Comparison of ENCODE assay signal across 25 cellular contexts in the genomic region with DNA sequence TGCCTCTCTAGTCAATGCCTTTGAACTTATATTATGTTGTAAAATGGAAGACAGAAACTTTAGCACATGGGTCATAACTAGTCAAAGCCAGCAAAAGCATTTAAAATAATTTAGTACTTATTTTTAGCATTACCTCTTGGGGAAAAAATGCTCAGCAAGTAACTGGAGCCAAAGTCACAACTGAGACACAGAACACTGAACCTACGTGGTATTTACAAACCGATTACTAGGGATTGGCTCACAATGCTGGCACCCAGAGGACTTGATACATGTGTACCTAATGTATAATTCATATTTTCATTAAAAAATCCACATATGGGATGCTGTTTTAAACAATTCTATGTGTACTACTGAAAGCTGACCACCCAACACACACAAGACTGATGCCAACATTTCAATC.
"Had no signal": no experiment of that assay in that cellular context is flagged by ENCODE, and none has a peak within 500 bp of the region (broad histone marks: within the 10 kb centered on the region; RNA-seq: fewer than 3 reads in every experiment).

No MANE protein-coding gene starts in this region.

- DNase-seq: hippocampal formation; kidney; left colon; left ventricle myocardium inferior; naive B cell; natural killer cell; ovary; stimulated activated CD4-positive, alpha-beta T cell treated with anti-CD3 and anti-CD28 coated beads, Interleukin-12 subunit alpha, Interleukin-12 subunit beta, amount 100 ng/mL, for 4 hours; stimulated activated CD4-positive, alpha-beta T cell treated with anti-CD3 and anti-CD28 coated beads, Interleukin-15, amount 100 ng/mL, for 24 hours; stimulated activated CD4-positive, alpha-beta T cell treated with anti-CD3 and anti-CD28 coated beads, Interleukin-2, amount 100 ng/mL, for 24 hours; stimulated activated CD4-positive, alpha-beta T cell treated with anti-CD3 and anti-CD28 coated beads, Interleukin-4, amount 100 ng/mL, for 1 hour; stimulated activated naive B cell treated with anti-CD40 and anti-IgM and Interleukin-4, amounts not matched to agents 10 μg/mL and 1 μg/mL and 100 μg/mL, for 72 hours; stimulated activated naive CD8-positive, alpha-beta T cell treated with anti-CD3 and anti-CD28 coated beads, Interleukin-15, Interleukin-2, amounts not matched to agents 100 U/mL and 50 U/mL, for 24 hours; stomach; upper lobe of left lung had no signal

- H3K36me3 ChIP-seq: ovary had no signal

- H3K4me1 ChIP-seq: left ventricle myocardium inferior, right atrium auricular region, stomach, suprapubic skin, tibial nerve, upper lobe of left lung, vagina had no signal

- H3K9me3 ChIP-seq: left ventricle myocardium inferior, ovary, right atrium auricular region, stomach, suprapubic skin, tibial nerve, upper lobe of left lung, vagina had no signal

- H3K4me3 ChIP-seq: left ventricle myocardium inferior, lung, ovary, right atrium auricular region, skin epidermis, stomach, suprapubic skin, tibial nerve, upper lobe of left lung, vagina had no signal

- H3K27ac Mint-ChIP-seq: natural killer cell; progenitor cell of endocrine pancreas; stimulated activated naive B cell treated with anti-CD40 and anti-IgM and Interleukin-4, amounts not matched to agents 10 μg/mL and 1 μg/mL and 100 μg/mL, for 72 hours had no signal

- H3K36me3 Mint-ChIP-seq: natural killer cell had no signal

- H3K4me1 Mint-ChIP-seq: naive B cell; natural killer cell; neural crest cell; stimulated activated naive B cell treated with anti-CD40 and anti-IgM and Interleukin-4, amounts not matched to agents 10 μg/mL and 1 μg/mL and 100 μg/mL, for 72 hours had no signal

- H3K9me3 Mint-ChIP-seq: natural killer cell; stimulated activated naive B cell treated with anti-CD40 and anti-IgM and Interleukin-4, amounts not matched to agents 10 μg/mL and 1 μg/mL and 100 μg/mL, for 72 hours had no signal

- H3K27me3 ChIP-seq: ovary, right atrium auricular region, stomach, suprapubic skin, tibial nerve, upper lobe of left lung, vagina had no signal

- FAIRE-seq: kidney had no signal

- H3K27me3 Mint-ChIP-seq: naive B cell; progenitor cell of endocrine pancreas; stimulated activated naive B cell treated with anti-CD40 and anti-IgM and Interleukin-4, amounts not matched to agents 10 μg/mL and 1 μg/mL and 100 μg/mL, for 72 hours had no signal

- H3K4me3 Mint-ChIP-seq: mesothelial cell of epicardium; naive B cell; natural killer cell; neural crest cell; stimulated activated naive B cell treated with anti-CD40 and anti-IgM and Interleukin-4, amounts not matched to agents 10 μg/mL and 1 μg/mL and 100 μg/mL, for 72 hours had no signal

- ATAC-seq: left colon; natural killer cell; sciatic nerve; stimulated activated naive B cell treated with anti-CD40 and anti-IgM and Interleukin-4, amounts not matched to agents 10 μg/mL and 1 μg/mL and 100 μg/mL, for 72 hours; stimulated activated naive CD8-positive, alpha-beta T cell treated with anti-CD3 and anti-CD28 coated beads, Interleukin-15, Interleukin-2, amounts not matched to agents 100 U/mL and 50 U/mL, for 24 hours had no signal

- H3K27ac ChIP-seq: left ventricle myocardium inferior, ovary, right atrium auricular region, skin epidermis, stomach, suprapubic skin, tibial nerve, upper lobe of left lung, vagina had no signal
